Comparison of ENCODE assay signal across 10 cellular contexts in genomic region chr15:77497942-77498361, GRCh38.
A peak's percentile ranks its signal among the peaks of the same experiment; 100 is the strongest.
DNase-seq lines count a peak whose midpoint lies in the region; ATAC-seq, FAIRE-seq and TF ChIP-seq lines count a peak whose summit lies in the region.
"Had no signal": no experiment of that assay in that cellular context is flagged by ENCODE, and none has a peak within 500 bp of the region (broad histone marks: within the 10 kb centered on the region; RNA-seq: fewer than 3 reads in every experiment).

No MANE protein-coding gene starts in this region.

- H3K4me1 ChIP-seq in H1 (replicated peaks in 1 of 4; ENCODE audit: control insufficient read depth in 3 of 4, insufficient read depth in 4 of 4, low read length in 3 of 4), result peaks cover 13 to 39% (median 19%) of the 10 kb centered on the region in 4 experiments
- peaks cover 28% of the 10 kb centered on the region for H3K4me1 ChIP-seq in mesodermal cell (ENCODE audit: control insufficient read depth, insufficient read depth, low read length, poor library complexity, severe bottlenecking)
- peaks cover 44% of the 10 kb centered on the region for H3K4me1 ChIP-seq in stomach smooth muscle (ENCODE audit: control insufficient read depth, insufficient read depth, low read length)
- peaks cover 3 to 5% of the 10 kb centered on the region in 2 donors for H3K4me1 ChIP-seq in naive thymus-derived CD4-positive, alpha-beta T cell (ENCODE audit: control insufficient read depth in 2 of 2, insufficient read depth in 2 of 2, low read length in 2 of 2)

- no peaks in the 10 kb centered on the region for H3K9me3 Mint-ChIP-seq in naive thymus-derived CD4-positive, alpha-beta T cell

- H3K4ac ChIP-seq in H1 (replicated peaks; ENCODE audit: insufficient read length, low read depth, low read length), result no peak overlapping the region

- TF ChIP-seq RAD21 in H1 (IDR thresholded peaks at IDR 0.05 in 1 of 2, conservative IDR thresholded peaks at IDR 0.05 in 1 of 2; ENCODE audit: low read depth in 2 of 2, low read length in 2 of 2), result no peak

- peak overlapping the region; percentile 85; the same call in 1 of the 2 replicates for H3K18ac ChIP-seq in H1 (ENCODE audit: extremely low read depth, low read length)

- H3K27me3 Mint-ChIP-seq in naive thymus-derived CD4-positive, alpha-beta T cell, result no peaks in the 10 kb centered on the region

- no peak overlapping the region for H2AFZ ChIP-seq in H1 (ENCODE audit: low read length)

- no peak overlapping the region for H4K8ac ChIP-seq in H1 (ENCODE audit: extremely low read depth, insufficient read depth, low read length)

- H3K27me3 ChIP-seq in H1 (replicated peaks in 1 of 4; ENCODE audit: control insufficient read depth in 3 of 4, extremely low read depth in 1 of 4, insufficient read depth in 3 of 4, low read length in 3 of 4), result no peaks in the 10 kb centered on the region
- H3K27me3 ChIP-seq in stomach smooth muscle (ENCODE audit: control insufficient read depth in 1 of 2, insufficient read depth in 2 of 2, low read length in 2 of 2), result no peaks in the 10 kb centered on the region
- no peaks in the 10 kb centered on the region for H3K27me3 ChIP-seq in naive thymus-derived CD4-positive, alpha-beta T cell (ENCODE audit: control insufficient read depth in 2 of 2, insufficient read depth in 2 of 2, low read length in 2 of 2)

- no peaks in the 10 kb centered on the region for H3K36me3 ChIP-seq in H1 (ENCODE audit: control insufficient read depth in 2 of 4, insufficient read depth in 4 of 4, low read length in 3 of 4)
- H3K36me3 ChIP-seq in mesodermal cell (ENCODE audit: control insufficient read depth, insufficient read depth, low read length), result no peaks in the 10 kb centered on the region
- no peaks in the 10 kb centered on the region for H3K36me3 ChIP-seq in stomach smooth muscle (ENCODE audit: control insufficient read depth in 2 of 2, insufficient read depth in 2 of 2, low read length in 2 of 2)
- no peaks in the 10 kb centered on the region for H3K36me3 ChIP-seq in naive thymus-derived CD4-positive, alpha-beta T cell (ENCODE audit: control insufficient read depth in 2 of 3, insufficient read depth in 3 of 3, low read length in 3 of 3)

- no peak overlapping the region for H3K9ac ChIP-seq in H1 (replicated peaks in 1 of 4; ENCODE audit: extremely low read depth in 1 of 4, low read depth in 3 of 4, low read length in 3 of 4)
- no peak overlapping the region for H3K9ac ChIP-seq in stomach smooth muscle (ENCODE audit: low read length in 2 of 2)

- no peak overlapping the region for H3K27ac Mint-ChIP-seq in naive thymus-derived CD4-positive, alpha-beta T cell

- no peak overlapping the region for H4K5ac ChIP-seq in H1 (ENCODE audit: insufficient read length, low read depth, low read length)

- no peak overlapping the region for H2BK120ac ChIP-seq in H1 (replicated peaks; ENCODE audit: low read depth, low read length)

- H3K23ac ChIP-seq in H1 (ENCODE audit: insufficient read length), result no peak overlapping the region

- no peak overlapping the region for H4K91ac ChIP-seq in H1 (replicated peaks; ENCODE audit: insufficient read length, low read length)

- H3K4me3 ChIP-seq in H1 (ENCODE audit: extremely low read depth in 1 of 4, insufficient read depth in 2 of 4, low read depth in 3 of 4, low read length in 4 of 4) (no peak overlapping the region), mesodermal cell (ENCODE audit: extremely low read depth, insufficient read depth, low read length, poor library complexity, severe bottlenecking) (no peak overlapping the region), stomach smooth muscle (ENCODE audit: low read length in 2 of 2) (peak overlapping the region in 1 of 2 donors; percentile 58)
- no peak overlapping the region for H3K4me3 ChIP-seq in naive thymus-derived CD4-positive, alpha-beta T cell (ENCODE audit: low read length)

- no peaks in the 10 kb centered on the region for H3K9me3 ChIP-seq in H1 (ENCODE audit: insufficient read depth in 2 of 2, low read depth in 1 of 2, low read length in 1 of 2)
- no peaks in the 10 kb centered on the region for H3K9me3 ChIP-seq in mesodermal cell (ENCODE audit: control insufficient read depth, low read length)
- H3K9me3 ChIP-seq in stomach smooth muscle (ENCODE audit: control insufficient read depth in 2 of 2, low read length in 2 of 2), result no peaks in the 10 kb centered on the region
- H3K9me3 ChIP-seq in naive thymus-derived CD4-positive, alpha-beta T cell (ENCODE audit: control insufficient read depth in 2 of 3, low read length in 3 of 3), result no peaks in the 10 kb centered on the region

- POLR2A ChIA-PET in H1 (lab: Charles Lee; ENCODE audit: partially characterized antibody), result interaction anchor here (1.3 to 4.9 kb wide), 3 partner anchors 11 to 79 kb away, joined by 3 to 39 read pairs (median 3); no protein-coding TSS in a partner anchor
- POLR2A ChIA-PET in naive thymus-derived CD4-positive, alpha-beta T cell (lab: Charles Lee), result no interaction called here

- ATAC-seq in naive thymus-derived CD4-positive, alpha-beta T cell, result no peak
- no peak for ATAC-seq in GM19328 (IDR thresholded peaks at IDR 0.05; ENCODE audit: unreplicated experiment)

- H2BK20ac ChIP-seq in H1 (ENCODE audit: low read length), result no peak overlapping the region

- no peak overlapping the region for H2BK12ac ChIP-seq in H1 (ENCODE audit: low read depth, low read length)

- no peak overlapping the region for H3K14ac ChIP-seq in H1 (ENCODE audit: insufficient read length)

- H3K23me2 ChIP-seq in H1 (ENCODE audit: low read depth, low read length), result peaks cover 2% of the 10 kb centered on the region; the same call in 1 of the 2 replicates

- no peaks in the 10 kb centered on the region for H4K20me1 ChIP-seq in H1 (replicated peaks in 1 of 2; ENCODE audit: control insufficient read depth in 1 of 2, insufficient read depth in 2 of 2, low read length in 2 of 2)

- peaks cover 8 to 19% (median 16%) of the 10 kb centered on the region in 7 donors for H3K4me1 Mint-ChIP-seq in naive thymus-derived CD4-positive, alpha-beta T cell

- H2AK5ac ChIP-seq in H1 (ENCODE audit: low read depth, low read length), result no peak overlapping the region

- 69% methylated on average over 6 of the region's 6 CpGs; no CpG with 5 or more reads in 1 of the 2 experiments for WGBS in H1 (ENCODE audit: extremely low coverage in 1 of 2, insufficient coverage in 1 of 2, insufficient read length in 1 of 2, insufficient replicate concordance in 2 of 2, low coverage in 1 of 2, low lambda C conversion rate in 2 of 2, missing lambda C conversion rate in 1 of 2), 2 experiments
- WGBS in mesodermal cell (ENCODE audit: insufficient coverage in 2 of 2), 2 experiments, result 57 to 67% methylated on average over 3 to 4 of the region's 6 CpGs

- no peaks in the 10 kb centered on the region for H3K79me1 ChIP-seq in H1 (ENCODE audit: low read depth, low read length)

- DNase-seq in NCI-H446 treated with DMSO at 0.1 percent for 48 hours (lab: John Stamatoyannopoulos, UW), result peak; percentile 33
- no peak for DNase-seq in H1 (ENCODE audit: low read depth in 1 of 2, low spot score in 2 of 2)
- DNase-seq in COR-L47 (lab: John Stamatoyannopoulos, UW), result no peak
- DNase-seq in naive thymus-derived CD4-positive, alpha-beta T cell, result no peak
- DNase-seq in RPMI8226, result no peak
- DNase-seq: NCI-H748 treated with DMSO at 0.1 percent for 48 hours; stimulated activated CD8-positive, alpha-beta memory T cell treated with anti-CD3 and anti-CD28 coated beads, Interleukin-4, amount 100 ng/mL, for 48 hours had no signal

- peaks cover 0 to 13% (median 0%) of the 10 kb centered on the region in 5 donors for H3K36me3 Mint-ChIP-seq in naive thymus-derived CD4-positive, alpha-beta T cell

- 0 out of 4 replicates have a peak overlapping the region, but pooled peaks of 1 of the 2 experiments have one; percentile 2 for H3K4me2 ChIP-seq in H1 (ENCODE audit: insufficient read depth in 1 of 2, low read depth in 2 of 2, low read length in 2 of 2)

- TF ChIP-seq CTCF in H1 (IDR thresholded peaks at IDR 0.05; ENCODE audit: control extremely low read depth in 1 of 3, insufficient read depth in 1 of 3, low read depth in 1 of 3, low read length in 3 of 3), result no peak

- FAIRE-seq in H1 (lab: Jason Lieb, UNC), result no peak

- no peak overlapping the region for H3K56ac ChIP-seq in H1 (replicated peaks; ENCODE audit: insufficient read length, low read depth, low read length)

- TF ChIP-seq POLR2A in H1 (IDR thresholded peaks at IDR 0.05; ENCODE audit: control extremely low read depth in 1 of 2, low read depth in 2 of 2, low read length in 2 of 2), result no peak

- CTCF ChIA-PET in H1 (lab: Charles Lee; ENCODE audit: partially characterized antibody), result interaction anchor here (0.6 to 7.7 kb wide), 25 partner anchors 9 to 391 kb away, joined by 3 to 99 read pairs (median 6); partner anchors contain the start of gene HMG20A
- CTCF ChIA-PET in naive thymus-derived CD4-positive, alpha-beta T cell (lab: Charles Lee), result interaction anchor here (0.7 to 4.2 kb wide), 4 partner anchors 11 to 557 kb away, joined by 4 to 43 read pairs (median 5); no protein-coding TSS in a partner anchor

- intact Hi-C loops in naive thymus-derived CD4-positive, alpha-beta T cell (cut with micrococcal nuclease), result loop anchor here (1.0 to 2.0 kb wide), 8 partner anchors 45 to 595 kb away; no protein-coding TSS in a partner anchor

- H3K27ac ChIP-seq in H1 (ENCODE audit: low read depth, low read length) (no peak overlapping the region), mesodermal cell (ENCODE audit: low read depth, low read length, severe bottlenecking) (peak overlapping the region; percentile 59), stomach smooth muscle (ENCODE audit: low read length) (peak overlapping the region; percentile 79)
- no peak overlapping the region for H3K27ac ChIP-seq in naive thymus-derived CD4-positive, alpha-beta T cell (ENCODE audit: low read depth, low read length)

- H3K4me3 Mint-ChIP-seq in naive thymus-derived CD4-positive, alpha-beta T cell, result no peak overlapping the region

- no peaks in the 10 kb centered on the region for H3K79me2 ChIP-seq in H1 (ENCODE audit: control insufficient read depth in 1 of 2, insufficient read depth in 2 of 2, low read length in 2 of 2)

- H2BK5ac ChIP-seq in H1 (ENCODE audit: low read depth, low read length), result no peak overlapping the region; the same call in 1 of the 2 replicates

- TF ChIP-seq EP300 in H1 (IDR thresholded peaks at IDR 0.05; ENCODE audit: borderline replicate concordance in 1 of 2, low read depth in 2 of 2, low read length in 2 of 2), result no peak

- H2BK15ac ChIP-seq in H1 (ENCODE audit: low read length), result no peak overlapping the region

TF ChIP-seq in H1, 55 proteins besides CTCF, POLR2A, EP300 and RAD21 (continues in another document):
- no peak for TF ChIP-seq SAP30 (IDR thresholded peaks at IDR 0.05; ENCODE audit: insufficient read depth, insufficient replicate concordance, low read length)
- no peak for TF ChIP-seq SIX5 (IDR thresholded peaks at IDR 0.05; ENCODE audit: low read depth, low read length)
- no peak for TF ChIP-seq SP1 (IDR thresholded peaks at IDR 0.05; ENCODE audit: low read depth, low read length)
- TF ChIP-seq SP4 (IDR thresholded peaks at IDR 0.05; ENCODE audit: low read length), result no peak
- TF ChIP-seq POU5F1 (IDR thresholded peaks at IDR 0.05; ENCODE audit: low read depth, low read length), result no peak
- TF ChIP-seq BACH1 (IDR thresholded peaks at IDR 0.05; ENCODE audit: low read length), result no peak
- no peak for TF ChIP-seq SRF (IDR thresholded peaks at IDR 0.05; ENCODE audit: low read depth, low read length)
- TF ChIP-seq SIRT6 (IDR thresholded peaks at IDR 0.05; ENCODE audit: low read length), result no peak

Comparison
In these comparisons a context has a peak if more than half of its experiments do, and no peak if none do; other contexts are left out.
1. H3K27ac ChIP-seq: peak in mesodermal cell (single experiment) and stomach smooth muscle (single experiment); none in H1 (single experiment) and naive thymus-derived CD4-positive, alpha-beta T cell (single experiment).